Comparison of ENCODE assay signal across 1 cellular context in genomic region chr17:4184811-4185210, GRCh38.
TF ChIP-seq lines count a peak whose summit lies in the region.

No MANE protein-coding gene starts in this region.

TF ChIP-seq in GM23338, 12 proteins besides CTCF, POLR2A, EP300 and RAD21 (continued from another document):
- TF ChIP-seq ETS1 (IDR thresholded peaks at IDR 0.05) (no peak), STAT1 (IDR thresholded peaks at IDR 0.05; ENCODE audit: unreplicated experiment) (no peak), JUNB (IDR thresholded peaks at IDR 0.05; ENCODE audit: unreplicated experiment) (no peak), ZNF331 (CRISPR knock-in tag; IDR thresholded peaks at IDR 0.05; ENCODE audit: low read depth) (no peak), REST (IDR thresholded peaks at IDR 0.05; ENCODE audit: unreplicated experiment) (no peak)
